19 cellular contexts compared by ENCODE assay signal in genomic region chr5:81854915-81855314, GRCh38.
DNase-seq lines count a peak whose midpoint lies in the region; FAIRE-seq and TF ChIP-seq lines count a peak whose summit lies in the region.
"Had no signal": no experiment of that assay in that cellular context is flagged by ENCODE, and none has a peak within 500 bp of the region (broad histone marks: within the 10 kb centered on the region; RNA-seq: fewer than 3 reads in every experiment).

No MANE protein-coding gene starts in this region.

- no peaks in the 10 kb centered on the region for H3K36me3 ChIP-seq in Loucy (ENCODE audit: insufficient read depth, low read length)
- H3K36me3 ChIP-seq in bronchial epithelial cell (ENCODE audit: control insufficient read depth, insufficient read depth, low read length) = no peaks in the 10 kb centered on the region
- no peaks in the 10 kb centered on the region for H3K36me3 ChIP-seq in parathyroid adenoma (ENCODE audit: control insufficient read depth, insufficient read depth, low read length)
- no peaks in the 10 kb centered on the region for H3K36me3 ChIP-seq in vagina
- H3K36me3 ChIP-seq: colonic mucosa, Peyer's patch, spleen, transverse colon had no signal

- peak overlapping the region; percentile 92 for H3K9ac ChIP-seq in Loucy (ENCODE audit: low read depth, low read length, poor library complexity, severe bottlenecking)
- no peak overlapping the region for H3K9ac ChIP-seq in parathyroid adenoma

- TF ChIP-seq CTCF in Loucy (conservative IDR thresholded peaks at IDR 0.05; ENCODE audit: low read length) (no peak), bronchial epithelial cell (IDR thresholded peaks at IDR 0.05; ENCODE audit: insufficient read depth, low read length, severe bottlenecking) (no peak), parathyroid adenoma (IDR thresholded peaks at IDR 0.05) (no peak), HFFc6 (IDR thresholded peaks at IDR 0.05) (no peak), vagina (IDR thresholded peaks at IDR 0.05) (no peak)

- H3K4me2 ChIP-seq in Loucy (ENCODE audit: low read depth, low read length, poor library complexity, severe bottlenecking) (peak overlapping the region; percentile 89), parathyroid adenoma (ENCODE audit: low read length) (no peak overlapping the region)

- H2AFZ ChIP-seq in Loucy (ENCODE audit: low read length) (no peak overlapping the region), parathyroid adenoma (peak overlapping the region; percentile 35)

- H3K27me3 Mint-ChIP-seq in HFFc6 (ENCODE audit: insufficient read depth) = no peaks in the 10 kb centered on the region; the same call in 1 of the 2 replicates

- H3K4me3 Mint-ChIP-seq in HFFc6 = no peak overlapping the region
- H3K4me3 Mint-ChIP-seq: activated CD8-positive, alpha-beta memory T cell treated with anti-CD3 and anti-CD28 coated beads, Interleukin-2, amount 10 ng/mL, durations not matched to agents 7 days and 5 days had no signal

- H3K4me3 ChIP-seq in Loucy (ENCODE audit: low read length, poor library complexity, severe bottlenecking) (no peak overlapping the region), bronchial epithelial cell (ENCODE audit: low read depth, low read length) (no peak overlapping the region), parathyroid adenoma (ENCODE audit: low read depth, low read length) (no peak overlapping the region), vagina (no peak overlapping the region)
- H3K4me3 ChIP-seq: colonic mucosa, Peyer's patch, spleen, transverse colon had no signal

- H3K9me2 ChIP-seq in Loucy (replicated peaks; ENCODE audit: low read depth, low read length) = no peaks in the 10 kb centered on the region

- H3K79me2 ChIP-seq in Loucy (ENCODE audit: insufficient read depth, low read length) = peaks cover 27% of the 10 kb centered on the region
- H3K79me2 ChIP-seq in parathyroid adenoma = no peaks in the 10 kb centered on the region

- H4K20me1 ChIP-seq in Loucy (ENCODE audit: insufficient read depth, low read length, poor library complexity, severe bottlenecking) = no peaks in the 10 kb centered on the region

- H3K27ac ChIP-seq in parathyroid adenoma (no peak overlapping the region), vagina (no peak overlapping the region)
- H3K27ac ChIP-seq: colonic mucosa, foreskin keratinocyte, Peyer's patch, spleen, transverse colon had no signal

- no peaks in the 10 kb centered on the region for H3K36me3 Mint-ChIP-seq in HFFc6 (ENCODE audit: low read depth)
- H3K36me3 Mint-ChIP-seq: activated naive CD4-positive, alpha-beta T cell treated with anti-CD3 and anti-CD28 coated beads, Interleukin-2, amount 50 U/mL, for 72 hours had no signal

- H3K9me3 ChIP-seq in Loucy (ENCODE audit: insufficient read depth, low read depth, low read length) (no peaks in the 10 kb centered on the region), parathyroid adenoma (ENCODE audit: control insufficient read depth, low read length) (no peaks in the 10 kb centered on the region), vagina (no peaks in the 10 kb centered on the region)
- H3K9me3 ChIP-seq: colonic mucosa, Peyer's patch, spleen, transverse colon had no signal

- DNase-seq in NCI-H2171 treated with DMSO at 0.1 percent for 48 hours (lab: John Stamatoyannopoulos, UW) = peak; percentile 7
- DNase-seq in NCI-H2171 (lab: John Stamatoyannopoulos, UW) = no peak
- DNase-seq in bronchial epithelial cell (ENCODE audit: low read depth) = peak; percentile 30
- no peak for DNase-seq in HFFc6
- DNase-seq in retina = no peak
- no peak for DNase-seq in vagina (ENCODE audit: extremely low spot score in 2 of 2)
- DNase-seq: activated CD8-positive, alpha-beta memory T cell treated with anti-CD3 and anti-CD28 coated beads, Interleukin-2, amount 10 ng/mL, durations not matched to agents 7 days and 5 days; colonic mucosa; kidney; NCI-H2029 treated with DMSO at 0.1 percent for 48 hours; Peyer's patch; spleen; transverse colon had no signal

- no peak for FAIRE-seq in bronchial epithelial cell (lab: Jason Lieb, UNC)
- FAIRE-seq: D721Med, HTR-8/SVneo had no signal

- peaks cover 65% of the 10 kb centered on the region for H3K4me1 ChIP-seq in Loucy (ENCODE audit: insufficient read depth, low read length, poor library complexity, severe bottlenecking)
- peaks cover 25% of the 10 kb centered on the region for H3K4me1 ChIP-seq in parathyroid adenoma
- peaks cover 51% of the 10 kb centered on the region for H3K4me1 ChIP-seq in vagina

- no peaks in the 10 kb centered on the region for H3K27me3 ChIP-seq in Loucy (ENCODE audit: insufficient read depth, low read length, poor library complexity, severe bottlenecking)
- no peaks in the 10 kb centered on the region for H3K27me3 ChIP-seq in bronchial epithelial cell (ENCODE audit: control insufficient read depth, insufficient read depth, low read length)
- H3K27me3 ChIP-seq in parathyroid adenoma (ENCODE audit: control insufficient read depth, insufficient read depth, low read length) = no peaks in the 10 kb centered on the region
- no peaks in the 10 kb centered on the region for H3K27me3 ChIP-seq in vagina
- H3K27me3 ChIP-seq: colonic mucosa, foreskin keratinocyte, Peyer's patch, spleen, transverse colon had no signal

- intact Hi-C loops in vagina (cut with DNase I) = loop anchor here (5.0 to 10.0 kb wide), 2 partner anchors 120 to 348 kb away; partner anchors contain the start of gene ATG10

- 0 out of 2 replicates have a peak, but pooled peaks cover 5% of the 10 kb centered on the region for H3F3A ChIP-seq in Loucy (ENCODE audit: low read depth)

- H3K4me1 Mint-ChIP-seq in HFFc6 (ENCODE audit: low read depth) = peaks cover 64% of the 10 kb centered on the region

- TF ChIP-seq POLR2A in vagina (IDR thresholded peaks at IDR 0.05) = no peak

- no peak overlapping the region for H3K27ac Mint-ChIP-seq in HFFc6
- H3K27ac Mint-ChIP-seq: activated CD8-positive, alpha-beta memory T cell treated with anti-CD3 and anti-CD28 coated beads, Interleukin-2, amount 10 ng/mL, durations not matched to agents 7 days and 5 days; activated naive CD4-positive, alpha-beta T cell treated with anti-CD3 and anti-CD28 coated beads, Interleukin-2, amount 50 U/mL, for 72 hours had no signal

- no peaks in the 10 kb centered on the region for H3K9me3 Mint-ChIP-seq in HFFc6
- H3K9me3 Mint-ChIP-seq: activated naive CD4-positive, alpha-beta T cell treated with anti-CD3 and anti-CD28 coated beads, Interleukin-2, amount 50 U/mL, for 72 hours had no signal

Comparison
In these comparisons a context has a peak if more than half of its experiments do, and no peak if none do; other contexts are left out.
1. DNase-seq: peak in NCI-H2171 treated with DMSO at 0.1 percent for 48 hours (single experiment) and bronchial epithelial cell (single experiment); none in NCI-H2171 (single experiment), HFFc6 (single experiment), retina (single experiment) and vagina (0 of 2).